In the genomic region with DNA sequence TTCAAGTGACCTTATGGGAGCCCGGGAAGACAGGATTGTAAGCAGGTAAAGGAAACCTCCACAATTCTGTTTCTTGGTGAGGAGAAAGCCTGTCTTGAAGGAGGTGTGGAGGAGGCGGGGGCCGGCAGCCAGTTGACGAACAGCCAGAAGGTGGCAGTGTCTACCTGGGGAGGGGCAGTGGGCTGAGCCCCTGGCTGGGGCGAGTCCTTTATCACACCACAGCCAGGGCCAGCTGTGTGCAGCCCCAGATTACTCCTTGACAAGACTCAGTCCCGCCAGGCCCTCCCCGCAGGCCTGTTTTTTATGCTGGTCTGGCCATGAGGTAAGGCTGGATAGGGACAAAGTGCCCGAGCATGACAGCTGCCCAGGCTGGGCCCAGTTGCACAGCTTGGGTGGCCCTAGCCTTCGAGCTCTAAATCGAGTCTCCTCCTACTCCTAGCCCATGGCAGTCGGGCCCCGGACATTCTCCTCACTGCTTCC, we compare ENCODE assay signal across 1 cellular context.
TF ChIP-seq lines count a peak whose summit lies in the region.

No MANE protein-coding gene starts in this region.

TF ChIP-seq in HepG2, 621 proteins besides CTCF, POLR2A, EP300 and RAD21 (continued from another document and continues in another):
- TF ChIP-seq, protein P1, sequence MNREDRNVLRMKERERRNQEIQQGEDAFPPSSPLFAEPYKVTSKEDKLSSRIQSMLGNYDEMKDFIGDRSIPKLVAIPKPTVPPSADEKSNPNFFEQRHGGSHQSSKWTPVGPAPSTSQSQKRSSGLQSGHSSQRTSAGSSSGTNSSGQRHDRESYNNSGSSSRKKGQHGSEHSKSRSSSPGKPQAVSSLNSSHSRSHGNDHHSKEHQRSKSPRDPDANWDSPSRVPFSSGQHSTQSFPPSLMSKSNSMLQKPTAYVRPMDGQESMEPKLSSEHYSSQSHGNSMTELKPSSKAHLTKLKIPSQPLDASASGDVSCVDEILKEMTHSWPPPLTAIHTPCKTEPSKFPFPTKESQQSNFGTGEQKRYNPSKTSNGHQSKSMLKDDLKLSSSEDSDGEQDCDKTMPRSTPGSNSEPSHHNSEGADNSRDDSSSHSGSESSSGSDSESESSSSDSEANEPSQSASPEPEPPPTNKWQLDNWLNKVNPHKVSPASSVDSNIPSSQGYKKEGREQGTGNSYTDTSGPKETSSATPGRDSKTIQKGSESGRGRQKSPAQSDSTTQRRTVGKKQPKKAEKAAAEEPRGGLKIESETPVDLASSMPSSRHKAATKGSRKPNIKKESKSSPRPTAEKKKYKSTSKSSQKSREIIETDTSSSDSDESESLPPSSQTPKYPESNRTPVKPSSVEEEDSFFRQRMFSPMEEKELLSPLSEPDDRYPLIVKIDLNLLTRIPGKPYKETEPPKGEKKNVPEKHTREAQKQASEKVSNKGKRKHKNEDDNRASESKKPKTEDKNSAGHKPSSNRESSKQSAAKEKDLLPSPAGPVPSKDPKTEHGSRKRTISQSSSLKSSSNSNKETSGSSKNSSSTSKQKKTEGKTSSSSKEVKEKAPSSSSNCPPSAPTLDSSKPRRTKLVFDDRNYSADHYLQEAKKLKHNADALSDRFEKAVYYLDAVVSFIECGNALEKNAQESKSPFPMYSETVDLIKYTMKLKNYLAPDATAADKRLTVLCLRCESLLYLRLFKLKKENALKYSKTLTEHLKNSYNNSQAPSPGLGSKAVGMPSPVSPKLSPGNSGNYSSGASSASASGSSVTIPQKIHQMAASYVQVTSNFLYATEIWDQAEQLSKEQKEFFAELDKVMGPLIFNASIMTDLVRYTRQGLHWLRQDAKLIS (CRISPR knock-in tag; IDR thresholded peaks at IDR 0.05): no peak
- no peak for TF ChIP-seq SP1 (IDR thresholded peaks at IDR 0.05)
- no peak for TF ChIP-seq SP1 (CRISPR knock-in tag; IDR thresholded peaks at IDR 0.05)
- TF ChIP-seq, protein P2, sequence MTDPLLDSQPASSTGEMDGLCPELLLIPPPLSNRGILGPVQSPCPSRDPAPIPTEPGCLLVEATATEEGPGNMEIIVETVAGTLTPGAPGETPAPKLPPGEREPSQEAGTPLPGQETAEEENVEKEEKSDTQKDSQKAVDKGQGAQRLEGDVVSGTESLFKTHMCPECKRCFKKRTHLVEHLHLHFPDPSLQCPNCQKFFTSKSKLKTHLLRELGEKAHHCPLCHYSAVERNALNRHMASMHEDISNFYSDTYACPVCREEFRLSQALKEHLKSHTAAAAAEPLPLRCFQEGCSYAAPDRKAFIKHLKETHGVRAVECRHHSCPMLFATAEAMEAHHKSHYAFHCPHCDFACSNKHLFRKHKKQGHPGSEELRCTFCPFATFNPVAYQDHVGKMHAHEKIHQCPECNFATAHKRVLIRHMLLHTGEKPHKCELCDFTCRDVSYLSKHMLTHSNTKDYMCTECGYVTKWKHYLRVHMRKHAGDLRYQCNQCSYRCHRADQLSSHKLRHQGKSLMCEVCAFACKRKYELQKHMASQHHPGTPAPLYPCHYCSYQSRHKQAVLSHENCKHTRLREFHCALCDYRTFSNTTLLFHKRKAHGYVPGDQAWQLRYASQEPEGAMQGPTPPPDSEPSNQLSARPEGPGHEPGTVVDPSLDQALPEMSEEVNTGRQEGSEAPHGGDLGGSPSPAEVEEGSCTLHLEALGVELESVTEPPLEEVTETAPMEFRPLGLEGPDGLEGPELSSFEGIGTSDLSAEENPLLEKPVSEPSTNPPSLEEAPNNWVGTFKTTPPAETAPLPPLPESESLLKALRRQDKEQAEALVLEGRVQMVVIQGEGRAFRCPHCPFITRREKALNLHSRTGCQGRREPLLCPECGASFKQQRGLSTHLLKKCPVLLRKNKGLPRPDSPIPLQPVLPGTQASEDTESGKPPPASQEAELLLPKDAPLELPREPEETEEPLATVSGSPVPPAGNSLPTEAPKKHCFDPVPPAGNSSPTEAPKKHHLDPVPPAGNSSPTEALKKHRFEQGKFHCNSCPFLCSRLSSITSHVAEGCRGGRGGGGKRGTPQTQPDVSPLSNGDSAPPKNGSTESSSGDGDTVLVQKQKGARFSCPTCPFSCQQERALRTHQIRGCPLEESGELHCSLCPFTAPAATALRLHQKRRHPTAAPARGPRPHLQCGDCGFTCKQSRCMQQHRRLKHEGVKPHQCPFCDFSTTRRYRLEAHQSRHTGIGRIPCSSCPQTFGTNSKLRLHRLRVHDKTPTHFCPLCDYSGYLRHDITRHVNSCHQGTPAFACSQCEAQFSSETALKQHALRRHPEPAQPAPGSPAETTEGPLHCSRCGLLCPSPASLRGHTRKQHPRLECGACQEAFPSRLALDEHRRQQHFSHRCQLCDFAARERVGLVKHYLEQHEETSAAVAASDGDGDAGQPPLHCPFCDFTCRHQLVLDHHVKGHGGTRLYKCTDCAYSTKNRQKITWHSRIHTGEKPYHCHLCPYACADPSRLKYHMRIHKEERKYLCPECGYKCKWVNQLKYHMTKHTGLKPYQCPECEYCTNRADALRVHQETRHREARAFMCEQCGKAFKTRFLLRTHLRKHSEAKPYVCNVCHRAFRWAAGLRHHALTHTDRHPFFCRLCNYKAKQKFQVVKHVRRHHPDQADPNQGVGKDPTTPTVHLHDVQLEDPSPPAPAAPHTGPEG (CRISPR knock-in tag; IDR thresholded peaks at IDR 0.05): no peak
- no peak for TF ChIP-seq FOXC1 (CRISPR knock-in tag; IDR thresholded peaks at IDR 0.05; ENCODE audit: borderline replicate concordance)
- TF ChIP-seq, protein P3, sequence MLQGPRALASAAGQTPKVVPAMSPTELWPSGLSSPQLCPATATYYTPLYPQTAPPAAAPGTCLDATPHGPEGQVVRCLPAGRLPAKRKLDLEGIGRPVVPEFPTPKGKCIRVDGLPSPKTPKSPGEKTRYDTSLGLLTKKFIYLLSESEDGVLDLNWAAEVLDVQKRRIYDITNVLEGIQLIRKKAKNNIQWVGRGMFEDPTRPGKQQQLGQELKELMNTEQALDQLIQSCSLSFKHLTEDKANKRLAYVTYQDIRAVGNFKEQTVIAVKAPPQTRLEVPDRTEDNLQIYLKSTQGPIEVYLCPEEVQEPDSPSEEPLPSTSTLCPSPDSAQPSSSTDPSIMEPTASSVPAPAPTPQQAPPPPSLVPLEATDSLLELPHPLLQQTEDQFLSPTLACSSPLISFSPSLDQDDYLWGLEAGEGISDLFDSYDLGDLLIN (CRISPR knock-in tag; IDR thresholded peaks at IDR 0.05; ENCODE audit: borderline replicate concordance): no peak
- no peak; the same call in 1 of the 2 replicates for TF ChIP-seq GABPB1 (CRISPR knock-in tag; IDR thresholded peaks at IDR 0.05)
- TF ChIP-seq, protein P4, sequence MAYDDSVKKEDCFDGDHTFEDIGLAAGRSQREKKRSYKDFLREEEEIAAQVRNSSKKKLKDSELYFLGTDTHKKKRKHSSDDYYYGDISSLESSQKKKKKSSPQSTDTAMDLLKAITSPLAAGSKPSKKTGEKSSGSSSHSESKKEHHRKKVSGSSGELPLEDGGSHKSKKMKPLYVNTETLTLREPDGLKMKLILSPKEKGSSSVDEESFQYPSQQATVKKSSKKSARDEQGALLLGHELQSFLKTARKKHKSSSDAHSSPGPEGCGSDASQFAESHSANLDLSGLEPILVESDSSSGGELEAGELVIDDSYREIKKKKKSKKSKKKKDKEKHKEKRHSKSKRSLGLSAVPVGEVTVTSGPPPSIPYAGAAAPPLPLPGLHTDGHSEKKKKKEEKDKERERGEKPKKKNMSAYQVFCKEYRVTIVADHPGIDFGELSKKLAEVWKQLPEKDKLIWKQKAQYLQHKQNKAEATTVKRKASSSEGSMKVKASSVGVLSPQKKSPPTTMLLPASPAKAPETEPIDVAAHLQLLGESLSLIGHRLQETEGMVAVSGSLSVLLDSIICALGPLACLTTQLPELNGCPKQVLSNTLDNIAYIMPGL (CRISPR knock-in tag; IDR thresholded peaks at IDR 0.05; ENCODE audit: borderline replicate concordance in 1 of 2, low read depth in 1 of 2): peak; percentile 47 to 74; a peak in 3 of 4 replicates
- peak; percentile 59 for TF ChIP-seq XRCC5 (optimal IDR thresholded peaks at IDR 0.05; ENCODE audit: low read length)
- peak; percentile 59; the same call in 1 of the 2 replicates for TF ChIP-seq TARDBP (CRISPR knock-in tag; IDR thresholded peaks at IDR 0.05)
- peak; percentile 22; the same call in 1 of the 2 replicates for TF ChIP-seq YEATS4 (CRISPR knock-in tag; IDR thresholded peaks at IDR 0.05; ENCODE audit: borderline replicate concordance)
- TF ChIP-seq HOXA3 (CRISPR knock-in tag; IDR thresholded peaks at IDR 0.05): no peak
- TF ChIP-seq LCORL (IDR thresholded peaks at IDR 0.05): no peak
- peak; percentile 42; the same call in 1 of the 2 replicates for TF ChIP-seq LCORL (CRISPR knock-in tag; IDR thresholded peaks at IDR 0.05)
- 0 out of 2 replicates have a peak, but pooled peaks have one; percentile 26 for TF ChIP-seq SALL1 (CRISPR knock-in tag; IDR thresholded peaks at IDR 0.05)
- no peak for TF ChIP-seq ZBTB3 (CRISPR knock-in tag; IDR thresholded peaks at IDR 0.05; ENCODE audit: borderline replicate concordance, low read depth)
- TF ChIP-seq ZEB1 (IDR thresholded peaks at IDR 0.05; ENCODE audit: insufficient replicate concordance, low read depth): no peak
- no peak for TF ChIP-seq SRSF1 (optimal IDR thresholded peaks at IDR 0.05; ENCODE audit: low read depth, low read length)
- TF ChIP-seq TOE1 (CRISPR knock-in tag; IDR thresholded peaks at IDR 0.05): no peak
- TF ChIP-seq THAP11 (CRISPR knock-in tag; IDR thresholded peaks at IDR 0.05): 0 out of 2 replicates have a peak, but pooled peaks have one; percentile 17
- TF ChIP-seq NFIB (CRISPR knock-in tag; IDR thresholded peaks at IDR 0.05; ENCODE audit: borderline replicate concordance): no peak
- TF ChIP-seq, protein P5, sequence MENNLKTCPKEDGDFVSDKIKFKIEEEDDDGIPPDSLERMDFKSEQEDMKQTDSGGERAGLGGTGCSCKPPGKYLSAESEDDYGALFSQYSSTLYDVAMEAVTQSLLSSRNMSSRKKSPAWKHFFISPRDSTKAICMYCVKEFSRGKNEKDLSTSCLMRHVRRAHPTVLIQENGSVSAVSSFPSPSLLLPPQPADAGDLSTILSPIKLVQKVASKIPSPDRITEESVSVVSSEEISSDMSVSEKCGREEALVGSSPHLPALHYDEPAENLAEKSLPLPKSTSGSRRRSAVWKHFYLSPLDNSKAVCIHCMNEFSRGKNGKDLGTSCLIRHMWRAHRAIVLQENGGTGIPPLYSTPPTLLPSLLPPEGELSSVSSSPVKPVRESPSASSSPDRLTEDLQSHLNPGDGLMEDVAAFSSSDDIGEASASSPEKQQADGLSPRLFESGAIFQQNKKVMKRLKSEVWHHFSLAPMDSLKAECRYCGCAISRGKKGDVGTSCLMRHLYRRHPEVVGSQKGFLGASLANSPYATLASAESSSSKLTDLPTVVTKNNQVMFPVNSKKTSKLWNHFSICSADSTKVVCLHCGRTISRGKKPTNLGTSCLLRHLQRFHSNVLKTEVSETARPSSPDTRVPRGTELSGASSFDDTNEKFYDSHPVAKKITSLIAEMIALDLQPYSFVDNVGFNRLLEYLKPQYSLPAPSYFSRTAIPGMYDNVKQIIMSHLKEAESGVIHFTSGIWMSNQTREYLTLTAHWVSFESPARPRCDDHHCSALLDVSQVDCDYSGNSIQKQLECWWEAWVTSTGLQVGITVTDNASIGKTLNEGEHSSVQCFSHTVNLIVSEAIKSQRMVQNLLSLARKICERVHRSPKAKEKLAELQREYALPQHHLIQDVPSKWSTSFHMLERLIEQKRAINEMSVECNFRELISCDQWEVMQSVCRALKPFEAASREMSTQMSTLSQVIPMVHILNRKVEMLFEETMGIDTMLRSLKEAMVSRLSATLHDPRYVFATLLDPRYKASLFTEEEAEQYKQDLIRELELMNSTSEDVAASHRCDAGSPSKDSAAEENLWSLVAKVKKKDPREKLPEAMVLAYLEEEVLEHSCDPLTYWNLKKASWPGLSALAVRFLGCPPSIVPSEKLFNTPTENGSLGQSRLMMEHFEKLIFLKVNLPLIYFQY (CRISPR knock-in tag; IDR thresholded peaks at IDR 0.05; ENCODE audit: borderline replicate concordance): no peak
- no peak for TF ChIP-seq ZNF589 (CRISPR knock-in tag; conservative IDR thresholded peaks at IDR 0.05)
- TF ChIP-seq KLF16 (CRISPR knock-in tag; IDR thresholded peaks at IDR 0.05): no peak
- no peak for TF ChIP-seq SKI (IDR thresholded peaks at IDR 0.05; ENCODE audit: partially characterized antibody)
- no peak for TF ChIP-seq ZBTB20 (CRISPR knock-in tag; IDR thresholded peaks at IDR 0.05; ENCODE audit: borderline replicate concordance, low read depth)
- 0 out of 2 replicates have a peak, but pooled peaks have one; percentile 31 for TF ChIP-seq HNRNPL (IDR thresholded peaks at IDR 0.05; ENCODE audit: low read depth, low read length)
- TF ChIP-seq, protein P6, sequence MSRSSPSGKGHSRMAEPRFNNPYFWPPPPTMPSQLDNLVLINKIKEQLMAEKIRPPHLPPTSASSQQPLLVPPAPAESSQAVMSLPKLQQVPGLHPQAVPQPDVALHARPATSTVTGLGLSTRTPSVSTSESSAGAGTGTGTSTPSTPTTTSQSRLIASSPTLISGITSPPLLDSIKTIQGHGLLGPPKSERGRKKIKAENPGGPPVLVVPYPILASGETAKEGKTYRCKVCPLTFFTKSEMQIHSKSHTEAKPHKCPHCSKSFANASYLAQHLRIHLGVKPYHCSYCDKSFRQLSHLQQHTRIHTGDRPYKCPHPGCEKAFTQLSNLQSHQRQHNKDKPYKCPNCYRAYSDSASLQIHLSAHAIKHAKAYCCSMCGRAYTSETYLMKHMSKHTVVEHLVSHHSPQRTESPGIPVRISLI (CRISPR knock-in tag; IDR thresholded peaks at IDR 0.05; ENCODE audit: borderline replicate concordance): peak; percentile 32; the same call in 1 of the 2 replicates
- no peak for TF ChIP-seq ZNF615 (CRISPR knock-in tag; IDR thresholded peaks at IDR 0.05; ENCODE audit: borderline replicate concordance)
